ENCODE assay signal across 20 cellular contexts in the genomic region with DNA sequence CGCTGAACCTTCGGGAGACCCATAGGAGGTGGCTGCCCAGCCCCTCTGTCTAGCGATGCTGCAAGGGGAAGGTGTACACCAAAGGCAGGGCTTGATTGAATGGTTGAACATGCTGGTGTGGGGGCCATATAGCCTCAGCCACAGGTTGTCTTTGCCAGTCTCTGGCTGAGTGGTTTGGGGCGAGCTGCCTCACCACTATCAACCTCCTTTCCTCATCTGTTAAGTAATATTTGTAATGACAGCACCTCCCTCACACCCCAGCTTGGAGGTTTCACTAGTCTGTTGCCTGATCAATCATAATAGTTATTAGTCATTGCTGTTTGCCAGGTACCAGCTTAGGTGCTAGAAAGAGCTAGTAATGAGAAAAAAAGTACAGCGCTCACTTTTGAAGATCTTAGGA. TPM values are rescaled to one million over a fixed set of nuclear protein-coding genes. Genes with fewer than 3 reads are reported as not detected.
DNase-seq lines count a peak whose midpoint lies in the region; ATAC-seq lines count a peak whose summit lies in the region.
"Had no signal": no experiment of that assay in that cellular context is flagged by ENCODE, and none has a peak within 500 bp of the region (broad histone marks: within the 10 kb centered on the region; RNA-seq: fewer than 3 reads in every experiment).

No MANE protein-coding gene starts in this region.

- H3K27me3 Mint-ChIP-seq in T-helper 17 cell, result no peaks in the 10 kb centered on the region
- H3K27me3 Mint-ChIP-seq in activated naive CD8-positive, alpha-beta T cell treated with anti-CD3 and anti-CD28 coated beads for 36 hours, result no peaks in the 10 kb centered on the region

- peak overlapping the region; percentile 63 for H3K4me3 Mint-ChIP-seq in T-helper 17 cell
- no peak overlapping the region for H3K4me3 Mint-ChIP-seq in activated naive CD8-positive, alpha-beta T cell treated with anti-CD3 and anti-CD28 coated beads for 36 hours

- no peaks in the 10 kb centered on the region for H3K9me3 Mint-ChIP-seq in activated naive CD8-positive, alpha-beta T cell treated with anti-CD3 and anti-CD28 coated beads for 36 hours

- H3K27ac Mint-ChIP-seq in T-helper 17 cell, result peak overlapping the region; percentile 100
- H3K27ac Mint-ChIP-seq in activated naive CD8-positive, alpha-beta T cell treated with anti-CD3 and anti-CD28 coated beads for 36 hours, result peak overlapping the region; percentile 76

- H3K4me1 Mint-ChIP-seq in T-helper 17 cell, result peaks cover 75% of the 10 kb centered on the region
- H3K4me1 Mint-ChIP-seq in activated naive CD8-positive, alpha-beta T cell treated with anti-CD3 and anti-CD28 coated beads for 36 hours, result peaks cover 83% of the 10 kb centered on the region

- H3K9me3 ChIP-seq in T-helper 17 cell (ENCODE audit: control insufficient read depth, low read length, poor library complexity, severe bottlenecking), result no peaks in the 10 kb centered on the region
- H3K9me3 ChIP-seq: left ventricle myocardium inferior, pancreas had no signal

- ATAC-seq in T-helper 17 cell (no peak), GM21529 (IDR thresholded peaks at IDR 0.05; ENCODE audit: unreplicated experiment) (no peak)

- DNase-seq in activated CD8-positive, alpha-beta memory T cell treated with anti-CD3 and anti-CD28 coated beads for 24 hours, result peak; percentile 71
- DNase-seq in activated CD8-positive, alpha-beta memory T cell treated with anti-CD3 and anti-CD28 coated beads, Interleukin-2, amount 50 U/mL, for 4 hours, result no peak
- no peak for DNase-seq in T-helper 17 cell
- DNase-seq in activated naive CD8-positive, alpha-beta T cell treated with anti-CD3 and anti-CD28 coated beads for 36 hours, result peak; percentile 64
- peak; percentile 68 for DNase-seq in stimulated activated CD4-positive, alpha-beta T cell treated with anti-CD3 and anti-CD28 coated beads, Interleukin-4, amount 100 ng/mL, for 24 hours
- DNase-seq in Ammon's horn (ENCODE audit: low spot score), result no peak
- no peak for DNase-seq in NCI-H526 treated with DMSO at 0.1 percent for 48 hours (lab: John Stamatoyannopoulos, UW)
- DNase-seq: ACHN, COR-L47, KBM-7, left ventricle myocardium inferior, NCI-H1092, NCI-H2081 treated with DMSO at 0.1 percent for 48 hours, NCI-H510A treated with DMSO at 0.1 percent for 48 hours, pancreas, PC-9 had no signal

- peaks cover 8% of the 10 kb centered on the region for H3K36me3 Mint-ChIP-seq in T-helper 17 cell (ENCODE audit: low read depth)
- H3K36me3 Mint-ChIP-seq in activated naive CD8-positive, alpha-beta T cell treated with anti-CD3 and anti-CD28 coated beads for 36 hours, result peaks cover 37% of the 10 kb centered on the region

RNA-seq across cellular contexts. Expression of a gene that starts 11.8 kb away (rescaled TPM):
- 10 to 100 TPM; 37.8 to 42.0 TPM for total RNA-seq in T-helper 17 cell
- 1 to 10 TPM; 6.5 to 6.9 TPM for total RNA-seq in activated naive CD8-positive, alpha-beta T cell treated with anti-CD3 and anti-CD28 coated beads for 36 hours
- total RNA-seq: chondrocyte, fibroblast of villous mesenchyme, PC-9, SK-MEL-5 had no signal

Comparison
In these comparisons a context has a peak if more than half of its experiments do, and no peak if none do; other contexts are left out.
1. DNase-seq: peak in activated CD8-positive, alpha-beta memory T cell treated with anti-CD3 and anti-CD28 coated beads for 24 hours (single experiment), activated naive CD8-positive, alpha-beta T cell treated with anti-CD3 and anti-CD28 coated beads for 36 hours (single experiment) and stimulated activated CD4-positive, alpha-beta T cell treated with anti-CD3 and anti-CD28 coated beads, Interleukin-4, amount 100 ng/mL, for 24 hours (single experiment); none in activated CD8-positive, alpha-beta memory T cell treated with anti-CD3 and anti-CD28 coated beads, Interleukin-2, amount 50 U/mL, for 4 hours (single experiment), T-helper 17 cell (0 of 3), Ammon's horn (single experiment) and NCI-H526 treated with DMSO at 0.1 percent for 48 hours (single experiment).
2. RNA of a gene that starts 11.8 kb away (total RNA-seq): 37.8 to 42.0 TPM in T-helper 17 cell; 6.5 to 6.9 TPM in activated naive CD8-positive, alpha-beta T cell treated with anti-CD3 and anti-CD28 coated beads for 36 hours; every median in the first group is over 4 times any median in the second.